Comparison of ENCODE assay signal across 9 cellular contexts in genomic region chr13:111344471-111345191, GRCh38. TPM values are rescaled to one million over a fixed set of nuclear protein-coding genes. Genes with fewer than 3 reads are reported as not detected.
DNase-seq lines count a peak whose midpoint lies in the region; ATAC-seq, FAIRE-seq and TF ChIP-seq lines count a peak whose summit lies in the region.
"Had no signal": no experiment of that assay in that cellular context is flagged by ENCODE, and none has a peak within 500 bp of the region (broad histone marks: within the 10 kb centered on the region; RNA-seq: fewer than 3 reads in every experiment).

No MANE protein-coding gene starts in this region.

- ATAC-seq in naive thymus-derived CD4-positive, alpha-beta T cell = no peak
- ATAC-seq in left colon = no peak

- TF ChIP-seq CTCF in AG10803 (conservative IDR thresholded peaks at IDR 0.05; ENCODE audit: low read length) = peak; percentile 51

- no peaks in the 10 kb centered on the region for H3K27me3 Mint-ChIP-seq in naive thymus-derived CD4-positive, alpha-beta T cell

- no peak overlapping the region for H3K4me3 Mint-ChIP-seq in naive thymus-derived CD4-positive, alpha-beta T cell

- H3K9me3 Mint-ChIP-seq in naive thymus-derived CD4-positive, alpha-beta T cell = peaks cover 0 to 4% (median 0%) of the 10 kb centered on the region in 11 donors

- H3K4me3 ChIP-seq in AG10803 (ENCODE audit: low read length) = no peak overlapping the region
- H3K4me3 ChIP-seq in iPS DF 6.9 (ENCODE audit: low read length) = no peak overlapping the region
- no peak overlapping the region for H3K4me3 ChIP-seq in naive thymus-derived CD4-positive, alpha-beta T cell (ENCODE audit: low read length)

- peak overlapping the region in 1 of 9 donors; percentile 73 for H3K27ac Mint-ChIP-seq in naive thymus-derived CD4-positive, alpha-beta T cell

- TF ChIP-seq POLR2A in GM12892 (IDR thresholded peaks at IDR 0.05; ENCODE audit: low read depth, low read length) = no peak

- WGBS in iPS DF 6.9 (ENCODE audit: insufficient coverage, insufficient read length) = no CpG with 5 or more reads among the region's 25 CpGs

- no peaks in the 10 kb centered on the region for H3K4me1 Mint-ChIP-seq in naive thymus-derived CD4-positive, alpha-beta T cell

- DNase-seq in AG10803 (ENCODE audit: low read depth) (peak; percentile 57), HuH-7 (ENCODE audit: low spot score) (peak; percentile 64), SW480 (ENCODE audit: low spot score) (peak; percentile 14), iPS DF 6.9 (ENCODE audit: low read depth, low spot score) (peak; percentile 75), GM12892 (ENCODE audit: insufficient read length) (no peak), left colon (no peak), globus pallidus (ENCODE audit: low spot score) (no peak)
- no peak for DNase-seq in naive thymus-derived CD4-positive, alpha-beta T cell

- H3K27me3 ChIP-seq in iPS DF 6.9 (ENCODE audit: control insufficient read depth, insufficient read depth, low read length) = no peaks in the 10 kb centered on the region
- no peaks in the 10 kb centered on the region for H3K27me3 ChIP-seq in naive thymus-derived CD4-positive, alpha-beta T cell (ENCODE audit: control insufficient read depth in 2 of 2, insufficient read depth in 2 of 2, low read length in 2 of 2)

- peaks cover 0 to 23% (median 12%) of the 10 kb centered on the region in 5 donors for H3K36me3 Mint-ChIP-seq in naive thymus-derived CD4-positive, alpha-beta T cell

- no peak for FAIRE-seq in GM12892 (lab: Jason Lieb, UNC)

- H3K36me3 ChIP-seq in iPS DF 6.9 (ENCODE audit: control insufficient read depth, insufficient read depth, low read length) = no peaks in the 10 kb centered on the region
- no peaks in the 10 kb centered on the region for H3K36me3 ChIP-seq in naive thymus-derived CD4-positive, alpha-beta T cell (ENCODE audit: control insufficient read depth in 2 of 3, insufficient read depth in 3 of 3, low read length in 3 of 3)

- CTCF ChIA-PET in naive thymus-derived CD4-positive, alpha-beta T cell (lab: Charles Lee) = interaction anchor here (0.6 kb wide), 1 partner anchor 19 kb away, joined by 4 read pairs; no protein-coding TSS in a partner anchor

- no peaks in the 10 kb centered on the region for H3K9me3 ChIP-seq in iPS DF 6.9 (ENCODE audit: control insufficient read depth, insufficient read depth, low read length)
- H3K9me3 ChIP-seq in naive thymus-derived CD4-positive, alpha-beta T cell (ENCODE audit: control insufficient read depth in 2 of 3, low read length in 3 of 3) = no peaks in the 10 kb centered on the region

- POLR2A ChIA-PET in naive thymus-derived CD4-positive, alpha-beta T cell (lab: Charles Lee) = no interaction called here

- no peak overlapping the region for H3K27ac ChIP-seq in iPS DF 6.9 (ENCODE audit: low read length)
- no peak overlapping the region for H3K27ac ChIP-seq in naive thymus-derived CD4-positive, alpha-beta T cell (ENCODE audit: low read depth, low read length)
- H3K27ac ChIP-seq: KMS-11 had no signal

- intact Hi-C loops in naive thymus-derived CD4-positive, alpha-beta T cell (cut with micrococcal nuclease) = no loop called here
- intact Hi-C loops in left colon (cut with DNase I, micrococcal nuclease) = no loop called here

- no peaks in the 10 kb centered on the region for H3K4me1 ChIP-seq in iPS DF 6.9 (ENCODE audit: control insufficient read depth, insufficient read depth, low read length)
- no peaks in the 10 kb centered on the region for H3K4me1 ChIP-seq in naive thymus-derived CD4-positive, alpha-beta T cell (ENCODE audit: control insufficient read depth in 2 of 2, insufficient read depth in 2 of 2, low read length in 2 of 2)

RNA-seq across cellular contexts. Expression of gene TEX29, which starts 24.2 kb away (rescaled TPM):
- not detected for polyA plus RNA-seq in GM12892 (2012; ENCODE audit: missing spikeins)
- 1 to 10 TPM in 2 of 5 experiments, under 1 TPM in 3; 0.34 to 1.5 (median 0.64) TPM for total RNA-seq in naive thymus-derived CD4-positive, alpha-beta T cell
- polyA plus RNA-seq in naive thymus-derived CD4-positive, alpha-beta T cell = not detected
- under 1 TPM in 1 of 2 donors, not detected in 1; 0.89 TPM for total RNA-seq in left colon

Comparison
In these comparisons a context has a peak if more than half of its experiments do, and no peak if none do; other contexts are left out.
1. DNase-seq: peak in AG10803 (single experiment), HuH-7 (single experiment), SW480 (single experiment) and iPS DF 6.9 (single experiment); none in GM12892 (single experiment), naive thymus-derived CD4-positive, alpha-beta T cell (0 of 9), left colon (0 of 2) and globus pallidus (single experiment).